In genomic region chr11:15577519-15577918, GRCh38 we compare ENCODE assay signal across 12 cellular contexts.
"Had no signal": no experiment of that assay in that cellular context is flagged by ENCODE, and none has a peak within 500 bp of the region (broad histone marks: within the 10 kb centered on the region; RNA-seq: fewer than 3 reads in every experiment).

No MANE protein-coding gene starts in this region.

- DNase-seq: activated CD4-positive, CD25-positive, alpha-beta regulatory T cell treated with anti-CD3 and anti-CD28 coated beads, Interleukin-2, amount 50 U/mL, for 72 hours; activated naive CD4-positive, alpha-beta T cell treated with anti-CD3 and anti-CD28 coated beads for 36 hours; activated T-cell treated with anti-CD3 and anti-CD28 coated beads for 4 hours; erythroblast; left colon; natural killer cell; nucleus accumbens; posterior cingulate gyrus; stimulated activated CD4-positive, alpha-beta T cell treated with anti-CD3 and anti-CD28 coated beads, Interleukin-4, amount 100 ng/mL, for 1 hour; stimulated activated naive B cell treated with anti-CD40 and anti-IgM and Interleukin-4, amounts not matched to agents 10 μg/mL and 1 μg/mL and 100 μg/mL, for 72 hours had no signal

- H3K27ac ChIP-seq: cardiac muscle cell, tibial nerve had no signal

- H3K36me3 ChIP-seq: cardiac muscle cell, tibial nerve had no signal

- H3K9me3 ChIP-seq: tibial nerve had no signal

- H3K4me3 ChIP-seq: cardiac muscle cell, tibial nerve had no signal

- H3K27me3 ChIP-seq: cardiac muscle cell, tibial nerve had no signal
